Comparison of ENCODE assay signal across 1 cellular context in the genomic region with DNA sequence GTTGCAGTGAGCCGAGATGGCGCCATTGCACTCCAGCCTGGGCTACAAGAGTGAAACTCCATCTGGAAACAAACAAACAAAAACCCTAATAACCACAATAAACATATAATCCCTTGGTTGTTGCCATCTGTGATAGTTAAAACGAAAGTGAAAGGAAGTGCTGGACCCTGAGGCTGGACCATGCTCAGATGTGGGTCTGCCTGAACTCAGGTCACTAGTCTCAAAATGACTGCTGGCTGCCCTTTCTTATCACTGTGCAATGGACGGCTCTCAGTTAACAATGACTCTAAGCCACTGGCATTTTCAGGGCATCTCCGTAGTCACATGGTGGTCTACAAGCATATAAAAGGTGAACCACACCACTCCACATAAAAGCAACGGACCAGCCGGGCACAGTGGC.
A peak's percentile ranks its signal among the peaks of the same experiment; 100 is the strongest.
TF ChIP-seq lines count a peak whose summit lies in the region.

No MANE protein-coding gene starts in this region.

TF ChIP-seq in HepG2, 621 proteins besides CTCF, POLR2A, EP300 and RAD21:
- TF ChIP-seq ZNF790 (CRISPR knock-in tag; IDR thresholded peaks at IDR 0.05; ENCODE audit: borderline replicate concordance) (no peak), ZMYM3 (CRISPR knock-in tag; IDR thresholded peaks at IDR 0.05) (no peak), ZNF556 (CRISPR knock-in tag; IDR thresholded peaks at IDR 0.05; ENCODE audit: borderline replicate concordance) (no peak), ZBTB7B (CRISPR knock-in tag; IDR thresholded peaks at IDR 0.05) (no peak), IRF1 (CRISPR knock-in tag; IDR thresholded peaks at IDR 0.05; ENCODE audit: low read depth) (peak; percentile 37; the same call in 1 of the 2 replicates), IRF2 (CRISPR knock-in tag; IDR thresholded peaks at IDR 0.05) (peak; percentile 53; the same call in 1 of the 2 replicates), ZNF256 (CRISPR knock-in tag; conservative IDR thresholded peaks at IDR 0.05) (no peak), ZNF550 (CRISPR knock-in tag; IDR thresholded peaks at IDR 0.05; ENCODE audit: borderline replicate concordance) (no peak)
- TF ChIP-seq, protein P1, sequence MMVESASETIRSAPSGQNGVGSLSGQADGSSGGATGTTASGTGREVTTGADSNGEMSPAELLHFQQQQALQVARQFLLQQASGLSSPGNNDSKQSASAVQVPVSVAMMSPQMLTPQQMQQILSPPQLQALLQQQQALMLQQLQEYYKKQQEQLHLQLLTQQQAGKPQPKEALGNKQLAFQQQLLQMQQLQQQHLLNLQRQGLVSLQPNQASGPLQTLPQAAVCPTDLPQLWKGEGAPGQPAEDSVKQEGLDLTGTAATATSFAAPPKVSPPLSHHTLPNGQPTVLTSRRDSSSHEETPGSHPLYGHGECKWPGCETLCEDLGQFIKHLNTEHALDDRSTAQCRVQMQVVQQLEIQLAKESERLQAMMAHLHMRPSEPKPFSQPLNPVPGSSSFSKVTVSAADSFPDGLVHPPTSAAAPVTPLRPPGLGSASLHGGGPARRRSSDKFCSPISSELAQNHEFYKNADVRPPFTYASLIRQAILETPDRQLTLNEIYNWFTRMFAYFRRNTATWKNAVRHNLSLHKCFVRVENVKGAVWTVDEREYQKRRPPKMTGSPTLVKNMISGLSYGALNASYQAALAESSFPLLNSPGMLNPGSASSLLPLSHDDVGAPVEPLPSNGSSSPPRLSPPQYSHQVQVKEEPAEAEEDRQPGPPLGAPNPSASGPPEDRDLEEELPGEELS (CRISPR knock-in tag; IDR thresholded peaks at IDR 0.05), result no peak
